Comparison of ENCODE assay signal across 8 cellular contexts in the genomic region with DNA sequence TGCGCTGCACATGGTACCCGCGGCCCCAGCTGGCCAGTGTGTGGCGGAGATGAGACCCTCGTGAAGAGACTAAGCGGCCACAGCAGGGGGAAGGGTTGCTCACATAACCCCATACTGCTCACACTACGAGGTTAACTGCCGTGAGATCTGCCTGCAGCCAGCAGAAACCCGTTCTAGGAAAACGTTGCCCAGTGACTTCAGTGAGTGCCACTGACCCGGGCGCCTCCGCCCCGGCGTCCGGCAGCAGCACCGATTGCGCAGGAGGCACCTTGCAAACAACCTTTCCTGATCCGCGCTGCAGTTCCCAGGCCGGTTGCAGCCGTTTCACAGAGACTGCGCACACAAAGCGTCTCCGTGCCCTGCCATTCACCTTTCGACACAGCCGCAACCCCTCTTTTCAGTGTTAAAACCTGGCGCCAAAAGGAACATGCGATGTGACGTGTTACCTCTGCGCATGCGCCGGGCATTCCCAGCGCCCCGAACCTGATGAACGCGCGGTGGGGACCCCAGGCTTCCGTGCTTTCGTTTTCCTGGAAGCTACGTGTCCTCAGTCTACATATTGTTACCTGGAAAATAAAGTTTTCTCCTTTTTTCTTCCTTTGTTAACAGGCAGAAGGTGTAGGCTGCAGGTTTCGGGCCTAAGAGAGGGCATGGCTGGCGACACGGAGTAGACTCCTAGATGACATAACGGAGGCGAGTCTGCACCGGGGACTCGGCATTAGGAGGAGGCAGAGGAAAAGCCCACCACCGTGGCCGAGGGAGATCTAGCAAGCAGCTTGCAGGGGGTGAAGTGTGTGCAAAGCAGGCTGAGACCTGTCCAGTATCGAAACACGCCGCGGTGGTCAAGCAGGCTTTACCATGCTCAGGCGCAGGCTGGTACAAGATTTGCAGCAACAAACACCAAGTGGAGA. TPM values are rescaled to one million over a fixed set of nuclear protein-coding genes. Genes with fewer than 3 reads are reported as not detected.
DNase-seq lines count a peak whose midpoint lies in the region; ATAC-seq and TF ChIP-seq lines count a peak whose summit lies in the region.

No MANE protein-coding gene starts in this region.

- H3K4me1 ChIP-seq in RWPE2 (ENCODE audit: insufficient read depth, poor library complexity, severe bottlenecking) (peaks cover 7% of the 10 kb centered on the region), thoracic aorta (ENCODE audit: control insufficient read depth in 1 of 2, low read depth in 2 of 2) (peaks cover 12 to 30% of the 10 kb centered on the region in 2 donors)

- H3K27ac ChIP-seq in RWPE2 (ENCODE audit: poor library complexity, severe bottlenecking) (peak overlapping the region; percentile 78), thoracic aorta (peak overlapping the region; percentile 30 to 62)

- TF ChIP-seq CTCF in RWPE2 (IDR thresholded peaks at IDR 0.05; ENCODE audit: poor library complexity, severe bottlenecking) (no peak), omental fat pad (IDR thresholded peaks at IDR 0.05) (no peak), thoracic aorta (IDR thresholded peaks at IDR 0.05) (no peak)

- H3K4me3 ChIP-seq in RWPE2 (ENCODE audit: severe bottlenecking) (peak overlapping the region; percentile 31), thoracic aorta (peak overlapping the region; percentile 70)

- H3K9me3 ChIP-seq in RWPE2 (ENCODE audit: severe bottlenecking), result no peaks in the 10 kb centered on the region
- no peaks in the 10 kb centered on the region for H3K9me3 ChIP-seq in thoracic aorta

- DNase-seq in COLO668 (lab: John Stamatoyannopoulos, UW; ENCODE audit: unreplicated experiment), result peak; percentile 26
- peak; percentile 29 for DNase-seq in HuH-7 (ENCODE audit: low spot score)
- peak; percentile 79 for DNase-seq in RWPE2 (ENCODE audit: low spot score)
- peak; percentile 53 for DNase-seq in activated gamma-delta T cell (lab: John Stamatoyannopoulos, UW)
- peak; percentile 75 for DNase-seq in germinal center (ENCODE audit: low spot score)
- no peak for DNase-seq in omental fat pad (ENCODE audit: low spot score)
- DNase-seq in thoracic aorta (ENCODE audit: low spot score), result no peak

- peak; percentile 58 for ATAC-seq in GM21390 (IDR thresholded peaks at IDR 0.05; ENCODE audit: unreplicated experiment)
- ATAC-seq in RWPE2 (ENCODE audit: low read depth), result peak; percentile 68
- peak; percentile 69 for ATAC-seq in omental fat pad (ENCODE audit: low FRiP score)
- no peak for ATAC-seq in thoracic aorta (ENCODE audit: insufficient number of reproducible peaks, low FRiP score, low read depth)

- H3K36me3 ChIP-seq in RWPE2 (ENCODE audit: low read depth), result peaks cover 14% of the 10 kb centered on the region; the same call in 1 of the 2 replicates
- H3K36me3 ChIP-seq in thoracic aorta, result no peaks in the 10 kb centered on the region

- H3K27me3 ChIP-seq in RWPE2 (ENCODE audit: insufficient read depth, poor library complexity, severe bottlenecking), result no peaks in the 10 kb centered on the region
- no peaks in the 10 kb centered on the region for H3K27me3 ChIP-seq in thoracic aorta (replicated peaks; ENCODE audit: insufficient read depth)

RNA-seq across cellular contexts. Expression of a gene that starts 8.9 kb away (rescaled TPM):
- total RNA-seq in omental fat pad, result 10 to 100 TPM; 48.3 to 88.3 (median 61.1) TPM
- 100 to 1,000 TPM in 1 of 2 donors, 10 to 100 TPM in 1; 73.5 to 102 TPM for total RNA-seq in thoracic aorta

Comparison
In these comparisons a context has a peak if more than half of its experiments do, and no peak if none do; other contexts are left out.
1. DNase-seq: peak in COLO668 (single experiment), HuH-7 (single experiment), RWPE2 (single experiment), activated gamma-delta T cell (single experiment) and germinal center (single experiment); none in omental fat pad (single experiment) and thoracic aorta (single experiment).